Comparison of ENCODE assay signal across 25 cellular contexts in the genomic region with DNA sequence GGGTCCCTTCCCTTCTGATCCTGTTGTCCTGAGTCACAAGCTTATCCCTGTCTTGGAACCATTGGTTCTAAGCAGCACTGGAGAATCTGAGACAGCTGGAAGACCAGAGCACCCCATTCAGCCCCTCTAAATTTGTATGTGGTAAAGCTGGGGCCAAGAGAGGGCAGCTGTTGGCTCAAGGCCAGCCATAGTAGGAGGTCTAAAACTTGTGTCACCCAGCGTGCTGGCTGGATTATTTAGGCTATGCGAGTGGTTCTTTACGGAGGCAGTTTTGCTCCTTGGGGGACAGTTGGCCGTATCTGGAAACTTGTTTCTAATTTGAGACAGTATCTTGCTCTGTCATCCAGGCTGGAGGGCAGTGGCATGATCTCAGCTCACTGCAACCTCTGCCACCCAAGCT.
"Had no signal": no experiment of that assay in that cellular context is flagged by ENCODE, and none has a peak within 500 bp of the region (broad histone marks: within the 10 kb centered on the region; RNA-seq: fewer than 3 reads in every experiment).

No MANE protein-coding gene starts in this region.

- H3K9me3 ChIP-seq: Peyer's patch had no signal

- H3K27me3 ChIP-seq: Peyer's patch had no signal

- H3K27ac ChIP-seq: Peyer's patch, RWPE1 had no signal

- H3K4me3 ChIP-seq: Peyer's patch had no signal

- DNase-seq: activated B cell treated with CpG ODN at 0.5 μM for 24 hours; activated CD4-positive, alpha-beta memory T cell treated with anti-CD3 and anti-CD28 coated beads for 36 hours; activated CD4-positive, alpha-beta T cell treated with anti-CD3 and anti-CD28 coated beads for 1 hour; activated CD4-positive, alpha-beta T cell treated with anti-CD3 and anti-CD28 coated beads, Interleukin-2, amount 10 ng/mL, durations not matched to agents 7 days and 5 days; activated CD8-positive, alpha-beta memory T cell treated with anti-CD3 and anti-CD28 coated beads for 24 hours; activated effector memory CD4-positive, alpha-beta T cell treated with anti-CD3 and anti-CD28 coated beads, Interleukin-2, amount 50 U/mL, for 16 hours; activated naive CD4-positive, alpha-beta T cell treated with Interleukin-2 at 50 U/mL for 16 hours; activated naive CD8-positive, alpha-beta T cell treated with anti-CD3 and anti-CD28 coated beads, Interleukin-2, amount 50 U/mL, for 24 hours; activated T-cell treated with anti-CD3 and anti-CD28 coated beads, Interleukin-2, amount 50 U/mL, for 4 hours; amygdala; caudate nucleus; Karpas-422; NCI-H1048; NCI-H146; NCI-H2029; NCI-H2107; NCI-H345; NCI-H510A; NCI-H69; NK-92 treated with Interleukin-12 subunit alpha and Interleukin-12 subunit beta, amount 100 ng/mL, for 24 hours; OCI-M1; Peyer's patch; SHP77 had no signal

- H3K36me3 ChIP-seq: Peyer's patch had no signal

- ATAC-seq: activated naive CD4-positive, alpha-beta T cell treated with anti-CD3 and anti-CD28 coated beads, Interleukin-2, amount 50 U/mL, for 72 hours; activated naive CD8-positive, alpha-beta T cell treated with anti-CD3 and anti-CD28 coated beads, Interleukin-2, amount 50 U/mL, for 24 hours; activated T-cell treated with anti-CD3 and anti-CD28 coated beads, Interleukin-2, amount 50 U/mL, for 4 hours had no signal
